Comparison of ENCODE assay signal across 8 cellular contexts in genomic region chr12:57459055-57459749, GRCh38. TPM values are rescaled to one million over a fixed set of nuclear protein-coding genes. Genes with fewer than 3 reads are reported as not detected.
DNase-seq lines count a peak whose midpoint lies in the region; ATAC-seq and TF ChIP-seq lines count a peak whose summit lies in the region.

No MANE protein-coding gene starts in this region.

- no peaks in the 10 kb centered on the region for H3K79me2 ChIP-seq in trophoblast cell (ENCODE audit: control insufficient read depth, insufficient read depth, low read length, poor library complexity)

- peak overlapping the region; percentile 14 for H2BK5ac ChIP-seq in trophoblast cell (ENCODE audit: low read depth, low read length, poor library complexity)

- H3K4me2 ChIP-seq in trophoblast cell (ENCODE audit: low read length) = peak overlapping the region; percentile 97

- H3K27ac ChIP-seq in heart left ventricle = peak overlapping the region in 11 of 12 donors; percentile 50 to 87 (median 80)
- H3K27ac ChIP-seq in trophoblast cell (ENCODE audit: low read depth, low read length) = no peak overlapping the region
- peak overlapping the region; percentile 84 to 88 (median 88) for H3K27ac ChIP-seq in transverse colon

- no peak overlapping the region for H2BK12ac ChIP-seq in trophoblast cell (ENCODE audit: low read length)

- H3K4me3 ChIP-seq in GM12864 (ENCODE audit: low read depth, low read length) (peak overlapping the region; percentile 90), heart left ventricle (peak overlapping the region; percentile 35 to 82 (median 68)), trophoblast cell (ENCODE audit: low read depth, low read length) (peak overlapping the region; percentile 66), transverse colon (peak overlapping the region; percentile 27 to 84 (median 46))

- peak overlapping the region; percentile 29 for H3K14ac ChIP-seq in trophoblast cell (ENCODE audit: low read length)

- H2AK5ac ChIP-seq in trophoblast cell (ENCODE audit: low read length) = no peak overlapping the region

- no peak overlapping the region for H3K18ac ChIP-seq in trophoblast cell (ENCODE audit: low read length)

- H3K27me3 ChIP-seq in heart left ventricle (peaks cover 0 to 9% (median 0%) of the 10 kb centered on the region in 9 donors), trophoblast cell (ENCODE audit: insufficient read depth, low read length) (no peaks in the 10 kb centered on the region), transverse colon (peaks cover 15% of the 10 kb centered on the region)

- H3K4ac ChIP-seq in trophoblast cell (ENCODE audit: low read depth, low read length) = no peak overlapping the region

- H3K4me1 ChIP-seq in heart left ventricle = peaks cover 0 to 54% (median 28%) of the 10 kb centered on the region in 12 donors
- H3K4me1 ChIP-seq in trophoblast cell (ENCODE audit: control insufficient read depth in 1 of 2, insufficient read depth in 2 of 2, low read length in 2 of 2) = peaks cover 6 to 8% of the 10 kb centered on the region in 2 experiments
- peaks cover 19 to 46% (median 31%) of the 10 kb centered on the region in 4 donors for H3K4me1 ChIP-seq in transverse colon

- TF ChIP-seq CTCF in GM12864 (IDR thresholded peaks at IDR 0.05; ENCODE audit: low read depth, low read length, missing control alignments) (peak; percentile 96), heart left ventricle (IDR thresholded peaks at IDR 0.05) (peak; percentile 89 to 98 (median 94)), transverse colon (IDR thresholded peaks at IDR 0.05) (peak; percentile 95 to 100 (median 95))

- H3K9ac ChIP-seq in trophoblast cell (ENCODE audit: low read length) = no peak overlapping the region

- H2BK120ac ChIP-seq in trophoblast cell (ENCODE audit: insufficient read depth, low read length, poor library complexity) = peak overlapping the region; percentile 43

- no peak overlapping the region for H4K91ac ChIP-seq in trophoblast cell (ENCODE audit: low read depth, low read length)

- no peak for TF ChIP-seq EP300 in transverse colon (IDR thresholded peaks at IDR 0.05; ENCODE audit: low read depth)

- H2AFZ ChIP-seq in trophoblast cell (ENCODE audit: insufficient read depth, low read length, poor library complexity) = peak overlapping the region; percentile 57

- ATAC-seq in HG02642 (IDR thresholded peaks at IDR 0.05; ENCODE audit: poor library complexity, unreplicated experiment) (peak; percentile 64), heart left ventricle (peak; percentile 73 to 83 (median 76))

- H3K9me3 ChIP-seq in heart left ventricle (no peaks in the 10 kb centered on the region), trophoblast cell (ENCODE audit: insufficient read depth, low read depth, low read length) (no peaks in the 10 kb centered on the region), transverse colon (no peaks in the 10 kb centered on the region)

- intact Hi-C loops in heart left ventricle (cut with DNase I) (loop anchor here in 3 of 10 donors (5.0 to 10.0 kb wide), 3 partner anchors 166 to 247 kb away; partner anchors contain the start of gene NXPH4 (in 1 of the 3)), transverse colon (cut with DNase I; ENCODE audit: low total_unique reads) (no loop called here)

- DNase-seq in GM12864 (ENCODE audit: low read depth) = peak; percentile 87
- peak; percentile 85 for DNase-seq in NCI-H1105 treated with DMSO at 0.1 percent for 48 hours (lab: John Stamatoyannopoulos, UW)
- peak; percentile 76 for DNase-seq in SKM-1 treated with dmso at 0.1 percent for 144 hours (lab: John Stamatoyannopoulos, UW; ENCODE audit: unreplicated experiment)
- DNase-seq in activated naive CD8-positive, alpha-beta T cell treated with anti-CD3 and anti-CD28 coated beads, Interleukin-2, amount 50 U/mL, for 16 hours (ENCODE audit: low read depth, low spot score) = peak; percentile 92
- DNase-seq in heart left ventricle = peak; percentile 93 to 95 (median 94)
- DNase-seq in trophoblast cell = peak; percentile 93 to 96
- DNase-seq in transverse colon = peak; percentile 95

- in situ Hi-C loops in transverse colon (cut with MboI; ENCODE audit: low pct_ligation_motif_present in 1 of 4, low pct_unique_long_range_greater_than_20kb in 1 of 4, low sequenced_read_pairs in 3 of 4) = no loop called here

- H3K36me3 ChIP-seq in heart left ventricle (no peaks in the 10 kb centered on the region), trophoblast cell (ENCODE audit: control insufficient read depth in 1 of 2, insufficient read depth in 2 of 2, low read length in 2 of 2) (no peaks in the 10 kb centered on the region), transverse colon (no peaks in the 10 kb centered on the region)

- no peak overlapping the region for H3K23ac ChIP-seq in trophoblast cell (ENCODE audit: low read length)

- H3K79me1 ChIP-seq in trophoblast cell (ENCODE audit: low read length) = peaks cover 8% of the 10 kb centered on the region

- WGBS in heart left ventricle, 4 donors = 0 to 1% (median 0%) methylated on average over 20 to 24 of the region's 24 CpGs
- no CpG with 5 or more reads among the region's 24 CpGs for whole genome bisulfite sequencing in trophoblast cell (ENCODE audit: extremely low coverage, insufficient coverage, insufficient read length)
- WGBS in transverse colon (ENCODE audit: low coverage in 1 of 2), 2 donors = 1% methylated on average over 24 of the region's 24 CpGs; no CpG with 5 or more reads in 1 of the 2 donors

- TF ChIP-seq POLR2A in heart left ventricle (IDR thresholded peaks at IDR 0.05) = peak in 1 of 2 donors; percentile 38
- peak; percentile 41 for TF ChIP-seq POLR2A in transverse colon (IDR thresholded peaks at IDR 0.05)

- H4K8ac ChIP-seq in trophoblast cell (ENCODE audit: low read depth, low read length) = peak overlapping the region; percentile 33

- peak overlapping the region; percentile 39 for H4K12ac ChIP-seq in trophoblast cell (ENCODE audit: low read depth, low read length)

RNA-seq across cellular contexts. Expression of gene GLI1, which starts 0.4 kb away (rescaled TPM):
- total RNA-seq in heart left ventricle = 1 to 10 TPM in 4 of 9 donors, under 1 TPM in 5; 0.19 to 2.6 (median 0.83) TPM
- polyA plus RNA-seq in heart left ventricle = under 1 TPM; 0.08 to 0.97 TPM
- 1.4 and 2.3 TPM in 2 replicates for polyA plus RNA-seq in trophoblast cell (2013)
- total RNA-seq in transverse colon = 1 to 10 TPM in 1 of 4 donors, under 1 TPM in 2, not detected in 1; 0.41 to 1.2 (median 0.79) TPM

RNA-seq across cellular contexts. Expression of gene INHBE, which starts 4.1 kb away (rescaled TPM):
- total RNA-seq in heart left ventricle = under 1 TPM in 1 of 9 donors, not detected in 8; 0.64 TPM
- polyA plus RNA-seq in heart left ventricle = under 1 TPM in 1 of 2 donors, not detected in 1; 0.03 TPM
- polyA plus RNA-seq in trophoblast cell (2013) = 0.26 and 0.46 TPM in 2 replicates
- total RNA-seq in transverse colon = not detected

RNA-seq across cellular contexts. Expression of gene ARHGAP9, which starts 20.5 kb away (rescaled TPM):
- total RNA-seq in heart left ventricle (10 to 100 TPM in 2 of 9 donors, 1 to 10 TPM in 7; 2.2 to 33.4 (median 3.9) TPM), transverse colon (10 to 100 TPM in 3 of 4 donors, not detected in 1; 11.7 to 87.2 (median 27.3) TPM)
- polyA plus RNA-seq in heart left ventricle = 1 to 10 TPM; 1.7 to 3.4 TPM
- polyA plus RNA-seq in trophoblast cell (2013) = 0.26 and 0.49 TPM in 2 replicates

RNA-seq across cellular contexts. Expression of gene INHBC, which starts 24.6 kb away (rescaled TPM):
- total RNA-seq in heart left ventricle (under 1 TPM in 1 of 9 donors, not detected in 8; 0.27 TPM), transverse colon (not detected)
- polyA plus RNA-seq in heart left ventricle = under 1 TPM in 1 of 2 donors, not detected in 1; 0.03 TPM
- 0.01 and 0.03 TPM in 2 replicates for polyA plus RNA-seq in trophoblast cell (2013)

RNA-seq across cellular contexts. Expression of gene R3HDM2, which starts 28.4 kb away (rescaled TPM):
- total RNA-seq in heart left ventricle = 100 to 1,000 TPM in 1 of 9 donors, 10 to 100 TPM in 8; 33.1 to 102 (median 61.9) TPM
- 10 to 100 TPM; 12.7 to 24.5 TPM for polyA plus RNA-seq in heart left ventricle
- 24.2 and 24.9 TPM in 2 replicates for polyA plus RNA-seq in trophoblast cell (2013)
- total RNA-seq in transverse colon = 10 to 100 TPM; 26.3 to 56.9 (median 33.3) TPM
